Comparison of ENCODE assay signal across 1 cellular context in genomic region chr1:195717651-195718050, GRCh38.
TF ChIP-seq lines count a peak whose summit lies in the region.

No MANE protein-coding gene starts in this region.

TF ChIP-seq in HCT116, 20 proteins besides CTCF, POLR2A, EP300 and RAD21 (continued from another document):
- no peak for TF ChIP-seq SP1 (IDR thresholded peaks at IDR 0.05; ENCODE audit: low read depth)
